Comparison of ENCODE assay signal across 8 cellular contexts in the genomic region with DNA sequence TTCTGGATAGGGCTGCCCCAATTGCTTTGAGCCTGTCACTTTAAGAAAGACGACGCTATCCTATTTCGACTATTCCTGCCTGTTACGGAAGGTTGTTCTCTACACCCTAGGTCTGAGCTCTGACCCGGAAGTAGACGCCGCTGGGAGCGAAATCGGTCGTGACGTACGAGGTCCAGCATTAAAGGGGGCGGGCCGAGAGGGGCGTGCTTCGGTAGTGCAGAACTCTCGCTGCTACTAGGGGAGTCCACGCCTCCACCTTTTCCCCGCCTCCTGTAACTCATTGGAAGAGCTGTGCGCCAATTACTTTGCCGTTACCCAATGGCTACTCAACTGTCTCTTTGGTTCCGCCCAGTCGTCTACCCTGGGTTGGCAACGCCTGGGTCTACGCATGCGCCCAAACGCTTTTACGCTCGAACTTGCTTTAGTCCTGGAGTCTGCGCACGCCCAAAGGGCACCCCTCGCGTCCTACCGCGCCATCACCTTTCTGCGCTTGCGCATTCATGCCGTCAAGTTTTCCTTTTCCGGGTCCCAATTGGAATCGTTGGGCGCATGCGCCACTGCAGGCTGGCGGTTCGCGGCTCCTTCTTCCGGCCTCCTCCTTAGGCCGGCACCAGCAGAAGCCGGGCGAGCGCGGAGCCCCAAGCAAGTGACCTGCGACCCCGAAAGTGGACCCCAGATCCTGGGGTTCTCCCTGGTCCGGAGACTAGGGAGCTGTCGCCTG. TPM values are rescaled to one million over a fixed set of nuclear protein-coding genes. Genes with fewer than 3 reads are reported as not detected.
A peak's percentile ranks its signal among the peaks of the same experiment; 100 is the strongest.
DNase-seq lines count a peak whose midpoint lies in the region; ATAC-seq and TF ChIP-seq lines count a peak whose summit lies in the region.

Gene PCNX3, plus strand, starts transcription at position 548 of the 721 bp plus-strand sequence. CDS start 536 bp downstream, outside the sequence.

- peak; percentile 99 to 100 (median 100) for DNase-seq in CD8-positive, alpha-beta T cell
- DNase-seq in HS-5 (ENCODE audit: low read depth) (peak; percentile 100), lower lobe of right lung (peak; percentile 100)
- peak; percentile 100 for DNase-seq in NK-92 treated with Interleukin-12 subunit alpha and Interleukin-12 subunit beta, amount 100 ng/mL, for 24 hours (lab: John Stamatoyannopoulos, UW)
- DNase-seq in activated CD8-positive, alpha-beta memory T cell treated with anti-CD3 and anti-CD28 coated beads for 24 hours: peak; percentile 99
- DNase-seq in effector CD4-positive, alpha-beta T cell: peak; percentile 100
- peak; percentile 99 to 100 (median 100) for DNase-seq in stimulated activated CD4-positive, alpha-beta T cell treated with anti-CD3 and anti-CD28 coated beads, TNF-alpha, amount 100 ng/mL, for 24 hours (ENCODE audit: low read depth in 3 of 3)

- peaks cover 21% of the 10 kb centered on the region for H3K36me3 ChIP-seq in CD8-positive, alpha-beta T cell (ENCODE audit: insufficient read depth, low read length)
- H3K36me3 ChIP-seq in lower lobe of right lung: peaks cover 46% of the 10 kb centered on the region

- POLR2A ChIA-PET in CD8-positive, alpha-beta T cell (lab: Charles Lee): interaction anchor here (0.5 to 3.6 kb wide), 34 partner anchors 11 to 494 kb away, joined by 3 to 38 read pairs (median 5); partner anchors contain the start of genes CCDC85B, DPF2, EHBP1L1 and FAM89B

- peak; percentile 88 for ATAC-seq in CD8-positive, alpha-beta T cell
- peak; percentile 80 for ATAC-seq in GM19468 (IDR thresholded peaks at IDR 0.05; ENCODE audit: extremely low read depth, unreplicated experiment)
- peak; percentile 86 to 91 for ATAC-seq in lower lobe of right lung

- peaks cover 45% of the 10 kb centered on the region for H3K4me1 Mint-ChIP-seq in CD8-positive, alpha-beta T cell (ENCODE audit: low read depth)

- H3K9me3 Mint-ChIP-seq in CD8-positive, alpha-beta T cell: no peaks in the 10 kb centered on the region

- peak within 1 kb of the TSS; percentile 78 for H3K4me3 ChIP-seq in CD8-positive, alpha-beta T cell (ENCODE audit: low read depth, low read length)
- H3K4me3 ChIP-seq in lower lobe of right lung: peak within 1 kb of the TSS; percentile 95

- H3K36me3 Mint-ChIP-seq in CD8-positive, alpha-beta T cell: peaks cover 47% of the 10 kb centered on the region

- H3K9me3 ChIP-seq in CD8-positive, alpha-beta T cell (ENCODE audit: low read length): no peaks in the 10 kb centered on the region
- H3K9me3 ChIP-seq in lower lobe of right lung: no peaks in the 10 kb centered on the region

- TF ChIP-seq CTCF in CD8-positive, alpha-beta T cell (IDR thresholded peaks at IDR 0.05): no peak
- TF ChIP-seq CTCF in lower lobe of right lung (IDR thresholded peaks at IDR 0.05): no peak

- H3K27me3 ChIP-seq in CD8-positive, alpha-beta T cell (ENCODE audit: insufficient read depth, low read length): no peaks in the 10 kb centered on the region
- no peaks in the 10 kb centered on the region for H3K27me3 ChIP-seq in lower lobe of right lung (ENCODE audit: low read depth)

- peak within 1 kb of the TSS; percentile 96 for H3K4me3 Mint-ChIP-seq in CD8-positive, alpha-beta T cell

- intact Hi-C loops in CD8-positive, alpha-beta T cell (cut with DNase I, micrococcal nuclease): loop anchor here (1.0 to 10.0 kb wide), 22 partner anchors 23 to 1853 kb away; partner anchors contain the start of genes BANF1 (in 2 of the 2), EIF1AD (in 2 of the 2), PPP2R5B (in 2 of the 2) and RAB1B (in 2 of the 2)
- intact Hi-C loops in lower lobe of right lung (cut with DNase I): no loop called here

- CTCF ChIA-PET in CD8-positive, alpha-beta T cell (lab: Charles Lee): interaction anchor here (0.6 to 6.6 kb wide), 14 partner anchors 18 to 268 kb away, joined by 3 to 34 read pairs (median 3); partner anchors contain the start of genes AP5B1, KAT5, KCNK7 and RELA

- no peaks in the 10 kb centered on the region for H3K27me3 Mint-ChIP-seq in CD8-positive, alpha-beta T cell (ENCODE audit: low read depth)

- peak within 1 kb of the TSS; percentile 96 for H3K27ac Mint-ChIP-seq in CD8-positive, alpha-beta T cell

- peak within 1 kb of the TSS; percentile 92 for H3K27ac ChIP-seq in CD8-positive, alpha-beta T cell (ENCODE audit: low read depth, low read length)
- H3K27ac ChIP-seq in lower lobe of right lung: peak within 1 kb of the TSS; percentile 95

- peaks cover 46% of the 10 kb centered on the region for H3K4me1 ChIP-seq in CD8-positive, alpha-beta T cell (ENCODE audit: insufficient read depth, low read length)
- peaks cover 44% of the 10 kb centered on the region for H3K4me1 ChIP-seq in lower lobe of right lung

RNA-seq across cellular contexts. Expression of gene PCNX3, which starts in this region (rescaled TPM):
- total RNA-seq in CD8-positive, alpha-beta T cell: 10 to 100 TPM; 52.7 to 56.4 TPM
- total RNA-seq in lower lobe of right lung: 32.4 TPM

Comparison
In these comparisons a context has a peak if more than half of its experiments do, and no peak if none do; other contexts are left out.
1. Peak in every context shown above with its lines: DNase-seq, ATAC-seq, H3K4me3 ChIP-seq and H3K27ac ChIP-seq.